Comparison of ENCODE assay signal across 17 cellular contexts in genomic region chr13:51259359-51259645, GRCh38. TPM values are rescaled to one million over a fixed set of nuclear protein-coding genes. Genes with fewer than 3 reads are reported as not detected.
DNase-seq lines count a peak whose midpoint lies in the region; ATAC-seq and TF ChIP-seq lines count a peak whose summit lies in the region.
"Had no signal": no experiment of that assay in that cellular context is flagged by ENCODE, and none has a peak within 500 bp of the region (broad histone marks: within the 10 kb centered on the region; RNA-seq: fewer than 3 reads in every experiment).

No MANE protein-coding gene starts in this region.

- H3K4ac ChIP-seq in neuronal stem cell (ENCODE audit: low read length), result no peak overlapping the region

- H3K4me1 ChIP-seq in right atrium auricular region (peaks cover 0 to 45% of the 10 kb centered on the region in 2 donors), neuronal stem cell (ENCODE audit: control insufficient read depth in 2 of 2, insufficient read depth in 1 of 2, low read depth in 1 of 2, low read length in 2 of 2) (peaks cover 8 to 33% of the 10 kb centered on the region in 2 donors)
- H3K4me1 ChIP-seq: SJCRH30 had no signal

- no peak overlapping the region for H4K91ac ChIP-seq in neuronal stem cell (ENCODE audit: low read depth, low read length, poor library complexity)

- H2BK12ac ChIP-seq in neuronal stem cell (ENCODE audit: low read length), result no peak overlapping the region

- ATAC-seq in Right ventricle myocardium superior (ENCODE audit: poor library complexity), result no peak
- ATAC-seq in GM18519 (IDR thresholded peaks at IDR 0.05; ENCODE audit: low FRiP score, unreplicated experiment), result no peak
- ATAC-seq in GM19452 (IDR thresholded peaks at IDR 0.05; ENCODE audit: unreplicated experiment), result no peak
- no peak for ATAC-seq in natural killer cell

- WGBS in neuronal stem cell (ENCODE audit: extremely low coverage in 2 of 2, insufficient read length in 2 of 2, insufficient replicate concordance in 1 of 2), 2 donors, result no CpG with 5 or more reads among the region's 11 CpGs

- no peaks in the 10 kb centered on the region for H3K36me3 ChIP-seq in right atrium auricular region
- peaks cover 0 to 6% of the 10 kb centered on the region in 2 donors for H3K36me3 ChIP-seq in neuronal stem cell (replicated peaks in 1 of 2; ENCODE audit: control insufficient read depth in 2 of 2, insufficient read depth in 2 of 2, low read length in 2 of 2)
- H3K36me3 ChIP-seq: SJCRH30 had no signal

- H2AK5ac ChIP-seq in neuronal stem cell (ENCODE audit: low read depth, low read length), result no peak overlapping the region

- no peaks in the 10 kb centered on the region for H3K36me3 Mint-ChIP-seq in natural killer cell
- H3K36me3 Mint-ChIP-seq: CD8-positive, alpha-beta memory T cell had no signal

- peaks cover 4% of the 10 kb centered on the region for H3K79me1 ChIP-seq in neuronal stem cell (ENCODE audit: low read depth, low read length)

- no peak overlapping the region for H3K4me2 ChIP-seq in neuronal stem cell (ENCODE audit: insufficient read depth, low read length, poor library complexity, severe bottlenecking)

- TF ChIP-seq CTCF in right atrium auricular region (IDR thresholded peaks at IDR 0.05), result no peak
- TF ChIP-seq CTCF in dorsolateral prefrontal cortex (IDR thresholded peaks at IDR 0.05 in 54 of 56, conservative IDR thresholded peaks at IDR 0.05 in 2 of 56; ENCODE audit: low read depth in 1 of 56, partially characterized antibody in 56 of 56), result no peak
- no peak for TF ChIP-seq CTCF in natural killer cell (IDR thresholded peaks at IDR 0.05)

- H4K8ac ChIP-seq in neuronal stem cell (ENCODE audit: low read depth, low read length), result no peak overlapping the region

- no peak overlapping the region for H3K23ac ChIP-seq in neuronal stem cell (ENCODE audit: low read depth, low read length, poor library complexity)

- H2BK120ac ChIP-seq in neuronal stem cell (ENCODE audit: low read depth, low read length), result no peak overlapping the region

- peak overlapping the region; percentile 57 to 72 for H3K27ac ChIP-seq in right atrium auricular region
- H3K27ac ChIP-seq in dorsolateral prefrontal cortex, result peak overlapping the region in 56 of 59 donors; percentile 2 to 100 (median 68)
- H3K27ac ChIP-seq in neuronal stem cell (replicated peaks; ENCODE audit: low read length), result no peak overlapping the region
- H3K27ac ChIP-seq: C4-2B, SJCRH30 had no signal

- H3K14ac ChIP-seq in neuronal stem cell (ENCODE audit: low read length), result no peak overlapping the region

- H3K4me3 ChIP-seq in right atrium auricular region, result no peak overlapping the region
- H3K4me3 ChIP-seq in dorsolateral prefrontal cortex, result no peak overlapping the region
- H3K4me3 ChIP-seq in neuronal stem cell (ENCODE audit: low read length in 2 of 2), result no peak overlapping the region
- H3K4me3 ChIP-seq: SJCRH30 had no signal

- peak overlapping the region; percentile 25 for H2BK5ac ChIP-seq in neuronal stem cell (ENCODE audit: low read length)

- no peak overlapping the region for H3K18ac ChIP-seq in neuronal stem cell (ENCODE audit: low read length)

- no peaks in the 10 kb centered on the region for H3K27me3 ChIP-seq in right atrium auricular region
- H3K27me3 ChIP-seq in dorsolateral prefrontal cortex, result no peaks in the 10 kb centered on the region
- no peaks in the 10 kb centered on the region for H3K27me3 ChIP-seq in neuronal stem cell (ENCODE audit: control insufficient read depth in 3 of 3, insufficient read depth in 3 of 3, low read depth in 1 of 3, low read length in 3 of 3)
- H3K27me3 ChIP-seq: SJCRH30 had no signal

- no peaks in the 10 kb centered on the region for H3K9me3 ChIP-seq in right atrium auricular region
- no peaks in the 10 kb centered on the region for H3K9me3 ChIP-seq in neuronal stem cell (replicated peaks in 1 of 2; ENCODE audit: control insufficient read depth in 2 of 2, insufficient read depth in 1 of 2, low read depth in 1 of 2, low read length in 2 of 2)
- H3K9me3 ChIP-seq: SJCRH30 had no signal

- peak overlapping the region; percentile 85 for H2AFZ ChIP-seq in neuronal stem cell (ENCODE audit: low read length)

- no peak overlapping the region for H3K4me3 Mint-ChIP-seq in natural killer cell
- H3K4me3 Mint-ChIP-seq: CD8-positive, alpha-beta memory T cell; IgD-negative memory B cell had no signal

- H3K9ac ChIP-seq in neuronal stem cell (ENCODE audit: low read depth, low read length, poor library complexity), result peak overlapping the region; percentile 39

- no peak overlapping the region for H3K27ac Mint-ChIP-seq in natural killer cell
- H3K27ac Mint-ChIP-seq: IgD-negative memory B cell had no signal

- H2BK15ac ChIP-seq in neuronal stem cell (ENCODE audit: low read length), result no peak overlapping the region

- DNase-seq in right atrium auricular region (ENCODE audit: low spot score), result no peak
- no peak for DNase-seq in Right ventricle myocardium superior
- DNase-seq in dorsolateral prefrontal cortex, result no peak
- DNase-seq in neuronal stem cell (ENCODE audit: low spot score), result no peak
- no peak for DNase-seq in natural killer cell
- DNase-seq: CD8-positive, alpha-beta memory T cell; NCI-H1105; NCI-H146; NCI-H226; NCI-H524; NCI-H774; NK-92 treated with Interleukin-12 subunit alpha and Interleukin-12 subunit beta, amount 100 ng/mL, for 24 hours had no signal

- H3K27me3 Mint-ChIP-seq in natural killer cell (ENCODE audit: low read depth in 2 of 2), result no peaks in the 10 kb centered on the region

- no peaks in the 10 kb centered on the region for H3K9me3 Mint-ChIP-seq in natural killer cell
- H3K9me3 Mint-ChIP-seq: CD8-positive, alpha-beta memory T cell; IgD-negative memory B cell had no signal

- intact Hi-C loops in Right ventricle myocardium superior (cut with DNase I), result no loop called here
- intact Hi-C loops in dorsolateral prefrontal cortex (cut with DNase I), result no loop called here
- intact Hi-C loops in natural killer cell (cut with micrococcal nuclease), result no loop called here

- H3K4me1 Mint-ChIP-seq in natural killer cell, result no peaks in the 10 kb centered on the region
- H3K4me1 Mint-ChIP-seq: CD8-positive, alpha-beta memory T cell had no signal

RNA-seq across cellular contexts. Expression of gene FAM124A, which starts 37.1 kb away (rescaled TPM):
- 1 to 10 TPM; 8.0 to 8.6 TPM for total RNA-seq in right atrium auricular region
- 12.2 TPM for total RNA-seq in Right ventricle myocardium superior
- 100 to 1,000 TPM in 1 of 120 experiments, 10 to 100 TPM in 119; 15.1 to 107 (median 29.8) TPM for total RNA-seq in dorsolateral prefrontal cortex
- polyA plus RNA-seq in neuronal stem cell (2013, experiment 1 of 2), result 7.8 TPM
- 7.9 TPM for polyA plus RNA-seq in neuronal stem cell (2013, experiment 2 of 2)
- not detected for total RNA-seq in natural killer cell
- polyA plus RNA-seq: CD8-positive, alpha-beta memory T cell; IgD-negative memory B cell had no signal

Comparison
In these comparisons a context has a peak if more than half of its experiments do, and no peak if none do; other contexts are left out.
1. RNA of gene FAM124A, which starts 37.1 kb away (total RNA-seq): 15.1 to 107 TPM in dorsolateral prefrontal cortex, 12.2 TPM in Right ventricle myocardium superior (single experiment) and 8.0 to 8.6 TPM in right atrium auricular region; not detected in natural killer cell; every median in the first group is over 4 times any median in the second.